In the genomic region with DNA sequence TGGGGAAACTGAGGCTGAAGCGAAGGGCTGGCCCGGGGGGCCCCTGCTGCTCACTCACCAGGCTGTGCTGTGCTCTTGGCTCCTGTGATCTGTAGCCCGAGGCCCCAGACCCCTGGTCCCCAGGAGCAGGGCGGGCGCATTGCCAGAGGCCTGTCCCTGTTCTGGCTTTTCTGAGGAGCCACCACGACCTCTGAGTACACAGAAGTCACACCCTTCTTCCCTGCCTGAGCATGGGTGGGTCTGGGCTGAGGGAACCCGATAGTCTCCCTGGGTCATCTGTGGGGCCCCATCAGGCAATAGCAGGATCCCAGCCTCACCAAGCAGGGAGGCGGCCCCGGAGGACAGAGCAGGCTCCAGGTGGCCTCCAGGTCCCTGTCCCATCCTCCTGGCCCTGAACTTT, we compare ENCODE assay signal across 17 cellular contexts. TPM values are rescaled to one million over a fixed set of nuclear protein-coding genes. Genes with fewer than 3 reads are reported as not detected.
DNase-seq lines count a peak whose midpoint lies in the region; ATAC-seq and TF ChIP-seq lines count a peak whose summit lies in the region.
"Had no signal": no experiment of that assay in that cellular context is flagged by ENCODE, and none has a peak within 500 bp of the region (broad histone marks: within the 10 kb centered on the region; RNA-seq: fewer than 3 reads in every experiment).

No MANE protein-coding gene starts in this region.

- no peaks in the 10 kb centered on the region for H3K9me3 Mint-ChIP-seq in T-helper 2 cell treated with Interferon-gamma antibody and Interleukin-4, amounts not matched to agents 5 μg/mL and 100 μg/mL, for 36 hours
- H3K9me3 Mint-ChIP-seq in activated T-helper 17 cell treated with anti-CD3 and anti-CD28 coated beads, Interleukin-2, amount 50 U/mL, for 72 hours: no peaks in the 10 kb centered on the region
- H3K9me3 Mint-ChIP-seq in T-cell: no peaks in the 10 kb centered on the region

- no peak for TF ChIP-seq CTCF in vagina (IDR thresholded peaks at IDR 0.05)

- CTCF ChIA-PET in T-cell (lab: Charles Lee): interaction anchor here (0.6 to 1.6 kb wide), 7 partner anchors 13 to 293 kb away, joined by 3 to 5 read pairs (median 4); no protein-coding TSS in a partner anchor

- no peak overlapping the region for H3K4me3 ChIP-seq in vagina
- H3K4me3 ChIP-seq: Peyer's patch had no signal

- no peaks in the 10 kb centered on the region for H3K27me3 Mint-ChIP-seq in T-helper 2 cell treated with Interferon-gamma antibody and Interleukin-4, amounts not matched to agents 5 μg/mL and 100 μg/mL, for 36 hours (ENCODE audit: low read depth)
- no peaks in the 10 kb centered on the region for H3K27me3 Mint-ChIP-seq in activated T-helper 17 cell treated with anti-CD3 and anti-CD28 coated beads, Interleukin-2, amount 50 U/mL, for 72 hours
- no peaks in the 10 kb centered on the region for H3K27me3 Mint-ChIP-seq in T-cell

- ATAC-seq in Right ventricle myocardium superior (ENCODE audit: poor library complexity) (no peak), left ventricle myocardium superior (no peak), T-cell (replicated peaks in 1 of 4) (no peak), GM21619 (IDR thresholded peaks at IDR 0.05; ENCODE audit: unreplicated experiment) (no peak)
- ATAC-seq in activated T-helper 17 cell treated with anti-CD3 and anti-CD28 coated beads, Interleukin-2, amount 50 U/mL, for 72 hours (replicated peaks): no peak

- DNase-seq in T-helper 2 cell treated with Interferon-gamma antibody and Interleukin-4, amounts not matched to agents 5 μg/mL and 100 μg/mL, for 36 hours (ENCODE audit: low spot score): no peak
- DNase-seq in T-helper 2 cell (no peak), Right ventricle myocardium superior (peak; percentile 35), left ventricle myocardium superior (no peak), T-cell (no peak), vagina (ENCODE audit: extremely low spot score in 2 of 2) (no peak)
- DNase-seq: 8988T, Caco-2, H7, MV-4-11, NCI-H1417 treated with DMSO at 0.1 percent for 48 hours, NCI-H2029 treated with DMSO at 0.1 percent for 48 hours, NCI-H510A, NCI-H82, Peyer's patch had no signal

- H3K27ac Mint-ChIP-seq in T-helper 2 cell treated with Interferon-gamma antibody and Interleukin-4, amounts not matched to agents 5 μg/mL and 100 μg/mL, for 36 hours: peak overlapping the region; percentile 72
- peak overlapping the region; percentile 58 for H3K27ac Mint-ChIP-seq in activated T-helper 17 cell treated with anti-CD3 and anti-CD28 coated beads, Interleukin-2, amount 50 U/mL, for 72 hours
- H3K27ac Mint-ChIP-seq in T-cell: no peak overlapping the region

- H3K36me3 Mint-ChIP-seq in T-helper 2 cell treated with Interferon-gamma antibody and Interleukin-4, amounts not matched to agents 5 μg/mL and 100 μg/mL, for 36 hours (ENCODE audit: low read depth): peaks cover 29% of the 10 kb centered on the region
- no peaks in the 10 kb centered on the region for H3K36me3 Mint-ChIP-seq in activated T-helper 17 cell treated with anti-CD3 and anti-CD28 coated beads, Interleukin-2, amount 50 U/mL, for 72 hours (ENCODE audit: low read depth)
- peaks cover 9% of the 10 kb centered on the region for H3K36me3 Mint-ChIP-seq in T-cell

- H3K27ac ChIP-seq in vagina: no peak overlapping the region
- H3K27ac ChIP-seq: Peyer's patch had no signal

- peak overlapping the region; percentile 67 for H3K4me3 Mint-ChIP-seq in T-helper 2 cell treated with Interferon-gamma antibody and Interleukin-4, amounts not matched to agents 5 μg/mL and 100 μg/mL, for 36 hours
- no peak overlapping the region for H3K4me3 Mint-ChIP-seq in activated T-helper 17 cell treated with anti-CD3 and anti-CD28 coated beads, Interleukin-2, amount 50 U/mL, for 72 hours
- H3K4me3 Mint-ChIP-seq in T-cell: no peak overlapping the region

- H3K4me1 Mint-ChIP-seq in T-helper 2 cell treated with Interferon-gamma antibody and Interleukin-4, amounts not matched to agents 5 μg/mL and 100 μg/mL, for 36 hours (ENCODE audit: low read depth): peaks cover 47% of the 10 kb centered on the region
- peaks cover 14% of the 10 kb centered on the region for H3K4me1 Mint-ChIP-seq in activated T-helper 17 cell treated with anti-CD3 and anti-CD28 coated beads, Interleukin-2, amount 50 U/mL, for 72 hours
- H3K4me1 Mint-ChIP-seq in T-cell: peaks cover 34 to 44% (median 35%) of the 10 kb centered on the region in 3 donors

- H3K4me1 ChIP-seq in vagina: peaks cover 29% of the 10 kb centered on the region

- H3K36me3 ChIP-seq in vagina: peaks cover 0 to 18% of the 10 kb centered on the region in 2 donors
- H3K36me3 ChIP-seq: Peyer's patch had no signal

- H3K27me3 ChIP-seq in vagina: no peaks in the 10 kb centered on the region
- H3K27me3 ChIP-seq: Peyer's patch had no signal

- TF ChIP-seq POLR2A in vagina (IDR thresholded peaks at IDR 0.05): no peak

- intact Hi-C loops in Right ventricle myocardium superior (cut with DNase I) (no loop called here), left ventricle myocardium superior (cut with micrococcal nuclease) (no loop called here), vagina (cut with DNase I) (loop anchor here (10.0 kb wide), 1 partner anchor 71 kb away; the partner anchor contains the start of genes CCDC157 and SF3A1)

- no peaks in the 10 kb centered on the region for H3K9me3 ChIP-seq in vagina
- H3K9me3 ChIP-seq: Caco-2, Peyer's patch had no signal

- POLR2A ChIA-PET in T-cell (lab: Charles Lee): no interaction called here

RNA-seq across cellular contexts. Expression of gene CASTOR1, which starts 5.1 kb away (rescaled TPM):
- 5.3 TPM for total RNA-seq in Right ventricle myocardium superior
- 7.6 TPM for total RNA-seq in left ventricle myocardium superior
- total RNA-seq in activated T-helper 17 cell treated with anti-CD3 and anti-CD28 coated beads, Interleukin-2, amount 50 U/mL, for 72 hours: 1 to 10 TPM; 4.6 to 4.8 TPM
- total RNA-seq in T-cell: 10 to 100 TPM; 12.8 to 21.9 (median 16.1) TPM
- 51.8 TPM for total RNA-seq in vagina

RNA-seq across cellular contexts. Expression of gene OSM, which starts 17.5 kb away (rescaled TPM):
- total RNA-seq in Right ventricle myocardium superior: 0.11 TPM
- not detected for total RNA-seq in left ventricle myocardium superior
- 10 to 100 TPM; 41.1 to 88.6 TPM for total RNA-seq in activated T-helper 17 cell treated with anti-CD3 and anti-CD28 coated beads, Interleukin-2, amount 50 U/mL, for 72 hours
- 10 to 100 TPM in 2 of 5 donors, 1 to 10 TPM in 3; 5.9 to 16.5 (median 7.4) TPM for total RNA-seq in T-cell
- not detected for total RNA-seq in vagina
- total RNA-seq: Caco-2, H7, Peyer's patch had no signal

RNA-seq across cellular contexts. Expression of gene LIF, which starts 37.6 kb away (rescaled TPM):
- total RNA-seq in Right ventricle myocardium superior: 0.54 TPM
- 0.64 TPM for total RNA-seq in left ventricle myocardium superior
- 100 to 1,000 TPM; 175 to 300 TPM for total RNA-seq in activated T-helper 17 cell treated with anti-CD3 and anti-CD28 coated beads, Interleukin-2, amount 50 U/mL, for 72 hours
- 1 to 10 TPM in 3 of 5 donors, under 1 TPM in 2; 0.26 to 3.3 (median 1.4) TPM for total RNA-seq in T-cell
- 0.49 TPM for total RNA-seq in vagina

RNA-seq across cellular contexts. Expression of gene TBC1D10A, which starts 42.6 kb away (rescaled TPM):
- total RNA-seq in Right ventricle myocardium superior (6.5 TPM), left ventricle myocardium superior (6.2 TPM), T-cell (10 to 100 TPM; 56.2 to 84.3 (median 82.3) TPM), vagina (51.3 TPM)
- 10 to 100 TPM; 26.9 to 41.2 TPM for total RNA-seq in activated T-helper 17 cell treated with anti-CD3 and anti-CD28 coated beads, Interleukin-2, amount 50 U/mL, for 72 hours

Comparison
In these comparisons a context has a peak if more than half of its experiments do, and no peak if none do; other contexts are left out.
1. H3K27ac Mint-ChIP-seq: peak in T-helper 2 cell treated with Interferon-gamma antibody and Interleukin-4, amounts not matched to agents 5 μg/mL and 100 μg/mL, for 36 hours (single experiment) and activated T-helper 17 cell treated with anti-CD3 and anti-CD28 coated beads, Interleukin-2, amount 50 U/mL, for 72 hours (single experiment); none in T-cell (0 of 2).
2. RNA of gene LIF, which starts 37.6 kb away (total RNA-seq): 175 to 300 TPM in activated T-helper 17 cell treated with anti-CD3 and anti-CD28 coated beads, Interleukin-2, amount 50 U/mL, for 72 hours; 0.26 to 3.3 TPM in T-cell, 0.64 TPM in left ventricle myocardium superior (single experiment), 0.54 TPM in Right ventricle myocardium superior (single experiment) and 0.49 TPM in vagina (single experiment); every median in the first group is over 10 times any median in the second.